2 cellular contexts compared by ENCODE assay signal in the genomic region with DNA sequence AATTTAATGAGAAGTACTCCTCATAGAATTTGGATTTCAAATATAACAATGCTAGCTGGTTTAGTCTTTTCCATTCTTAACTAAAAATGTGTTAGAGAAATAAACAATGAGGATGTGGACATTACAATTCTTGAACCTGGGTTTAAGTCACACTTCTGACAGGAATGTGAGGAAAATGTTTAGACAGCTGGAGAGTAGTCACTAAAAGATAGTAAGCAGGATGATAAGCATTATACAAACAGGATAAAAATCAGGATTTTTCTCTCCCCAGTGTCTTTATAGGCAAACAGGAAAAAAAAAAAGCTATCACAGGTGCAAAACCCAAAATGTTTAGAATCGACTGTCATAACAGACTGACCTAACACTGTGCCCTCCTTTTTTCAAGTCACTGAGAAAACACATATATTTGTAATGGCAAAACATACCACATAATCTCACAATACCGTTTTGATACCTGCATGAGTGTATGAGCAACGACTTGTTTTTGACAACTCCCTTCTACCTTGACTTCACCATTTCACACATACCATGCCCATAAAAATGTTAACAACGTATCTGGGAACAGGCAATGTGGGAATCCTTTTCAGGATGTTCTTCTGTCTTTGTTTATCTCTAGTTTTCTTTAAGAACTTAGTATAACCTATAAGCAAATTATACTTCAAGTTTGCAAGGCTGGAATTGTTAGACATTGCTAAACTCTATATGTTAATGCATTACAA.
TF ChIP-seq lines count a peak whose summit lies in the region.

No MANE protein-coding gene starts in this region.

TF ChIP-seq in A549, 52 proteins besides CTCF, POLR2A, EP300 and RAD21 (continued from another document):
- TF ChIP-seq, protein P1, sequence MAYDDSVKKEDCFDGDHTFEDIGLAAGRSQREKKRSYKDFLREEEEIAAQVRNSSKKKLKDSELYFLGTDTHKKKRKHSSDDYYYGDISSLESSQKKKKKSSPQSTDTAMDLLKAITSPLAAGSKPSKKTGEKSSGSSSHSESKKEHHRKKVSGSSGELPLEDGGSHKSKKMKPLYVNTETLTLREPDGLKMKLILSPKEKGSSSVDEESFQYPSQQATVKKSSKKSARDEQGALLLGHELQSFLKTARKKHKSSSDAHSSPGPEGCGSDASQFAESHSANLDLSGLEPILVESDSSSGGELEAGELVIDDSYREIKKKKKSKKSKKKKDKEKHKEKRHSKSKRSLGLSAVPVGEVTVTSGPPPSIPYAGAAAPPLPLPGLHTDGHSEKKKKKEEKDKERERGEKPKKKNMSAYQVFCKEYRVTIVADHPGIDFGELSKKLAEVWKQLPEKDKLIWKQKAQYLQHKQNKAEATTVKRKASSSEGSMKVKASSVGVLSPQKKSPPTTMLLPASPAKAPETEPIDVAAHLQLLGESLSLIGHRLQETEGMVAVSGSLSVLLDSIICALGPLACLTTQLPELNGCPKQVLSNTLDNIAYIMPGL (CRISPR knock-in tag; IDR thresholded peaks at IDR 0.05; ENCODE audit: borderline replicate concordance) = no peak
- no peak for TF ChIP-seq CBX8 (IDR thresholded peaks at IDR 0.05)
- no peak for TF ChIP-seq NR3C1 (IDR thresholded peaks at IDR 0.05)
- TF ChIP-seq MAFK (IDR thresholded peaks at IDR 0.05; ENCODE audit: partially characterized antibody) = no peak
TF ChIP-seq in A549: peak in this region for 0.

TF ChIP-seq in SK-N-SH treated with all-trans-retinoic acid at 6 μM for 48 hours, 23 proteins besides CTCF, POLR2A, EP300 and RAD21 (continued from another document):
- TF ChIP-seq, protein P2, sequence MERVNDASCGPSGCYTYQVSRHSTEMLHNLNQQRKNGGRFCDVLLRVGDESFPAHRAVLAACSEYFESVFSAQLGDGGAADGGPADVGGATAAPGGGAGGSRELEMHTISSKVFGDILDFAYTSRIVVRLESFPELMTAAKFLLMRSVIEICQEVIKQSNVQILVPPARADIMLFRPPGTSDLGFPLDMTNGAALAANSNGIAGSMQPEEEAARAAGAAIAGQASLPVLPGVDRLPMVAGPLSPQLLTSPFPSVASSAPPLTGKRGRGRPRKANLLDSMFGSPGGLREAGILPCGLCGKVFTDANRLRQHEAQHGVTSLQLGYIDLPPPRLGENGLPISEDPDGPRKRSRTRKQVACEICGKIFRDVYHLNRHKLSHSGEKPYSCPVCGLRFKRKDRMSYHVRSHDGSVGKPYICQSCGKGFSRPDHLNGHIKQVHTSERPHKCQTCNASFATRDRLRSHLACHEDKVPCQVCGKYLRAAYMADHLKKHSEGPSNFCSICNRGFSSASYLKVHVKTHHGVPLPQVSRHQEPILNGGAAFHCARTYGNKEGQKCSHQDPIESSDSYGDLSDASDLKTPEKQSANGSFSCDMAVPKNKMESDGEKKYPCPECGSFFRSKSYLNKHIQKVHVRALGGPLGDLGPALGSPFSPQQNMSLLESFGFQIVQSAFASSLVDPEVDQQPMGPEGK (CRISPR knock-in tag; IDR thresholded peaks at IDR 0.05; ENCODE audit: borderline replicate concordance) = no peak
- no peak for TF ChIP-seq ZNF565 (CRISPR knock-in tag; conservative IDR thresholded peaks at IDR 0.05; ENCODE audit: low read depth)
- TF ChIP-seq ARNTL (CRISPR knock-in tag; IDR thresholded peaks at IDR 0.05; ENCODE audit: borderline replicate concordance, low read depth) = no peak
- no peak for TF ChIP-seq ZC3H10 (CRISPR knock-in tag; IDR thresholded peaks at IDR 0.05)
- no peak for TF ChIP-seq ZFP30 (CRISPR knock-in tag; IDR thresholded peaks at IDR 0.05)
- TF ChIP-seq OSR1 (CRISPR knock-in tag; IDR thresholded peaks at IDR 0.05) = no peak
- TF ChIP-seq, protein P3, sequence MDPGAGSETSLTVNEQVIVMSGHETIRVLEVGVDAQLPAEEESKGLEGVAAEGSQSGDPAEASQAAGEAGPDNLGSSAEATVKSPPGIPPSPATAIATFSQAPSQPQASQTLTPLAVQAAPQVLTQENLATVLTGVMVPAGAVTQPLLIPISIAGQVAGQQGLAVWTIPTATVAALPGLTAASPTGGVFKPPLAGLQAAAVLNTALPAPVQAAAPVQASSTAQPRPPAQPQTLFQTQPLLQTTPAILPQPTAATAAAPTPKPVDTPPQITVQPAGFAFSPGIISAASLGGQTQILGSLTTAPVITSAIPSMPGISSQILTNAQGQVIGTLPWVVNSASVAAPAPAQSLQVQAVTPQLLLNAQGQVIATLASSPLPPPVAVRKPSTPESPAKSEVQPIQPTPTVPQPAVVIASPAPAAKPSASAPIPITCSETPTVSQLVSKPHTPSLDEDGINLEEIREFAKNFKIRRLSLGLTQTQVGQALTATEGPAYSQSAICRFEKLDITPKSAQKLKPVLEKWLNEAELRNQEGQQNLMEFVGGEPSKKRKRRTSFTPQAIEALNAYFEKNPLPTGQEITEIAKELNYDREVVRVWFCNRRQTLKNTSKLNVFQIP (CRISPR knock-in tag; IDR thresholded peaks at IDR 0.05; ENCODE audit: borderline replicate concordance, low read depth) = no peak
- TF ChIP-seq BACH2 (CRISPR knock-in tag; IDR thresholded peaks at IDR 0.05; ENCODE audit: borderline replicate concordance) = no peak
- TF ChIP-seq PPARA (CRISPR knock-in tag; IDR thresholded peaks at IDR 0.05; ENCODE audit: borderline replicate concordance) = no peak
